17 cellular contexts compared by ENCODE assay signal in the genomic region with DNA sequence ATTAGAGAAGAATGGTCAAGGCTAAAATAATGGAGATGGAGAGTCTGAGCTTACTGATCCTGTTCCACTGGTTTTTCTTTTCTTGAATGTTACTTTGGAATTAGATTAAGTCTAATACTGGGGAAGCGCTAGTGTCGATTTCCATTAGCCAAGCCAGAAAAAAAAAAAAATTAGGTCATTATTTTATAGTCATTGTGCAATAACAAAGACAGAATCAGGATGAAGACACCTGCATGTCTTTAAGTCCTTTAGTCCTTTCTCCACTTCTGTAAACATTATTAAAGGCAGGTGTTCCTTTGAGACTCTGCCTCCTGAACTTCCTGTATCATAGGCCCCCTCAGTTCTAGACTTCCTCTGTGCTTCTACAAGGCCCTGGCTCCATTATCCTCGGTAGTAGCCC. TPM values are rescaled to one million over a fixed set of nuclear protein-coding genes. Genes with fewer than 3 reads are reported as not detected.
DNase-seq lines count a peak whose midpoint lies in the region; ATAC-seq lines count a peak whose summit lies in the region.
"Had no signal": no experiment of that assay in that cellular context is flagged by ENCODE, and none has a peak within 500 bp of the region (broad histone marks: within the 10 kb centered on the region; RNA-seq: fewer than 3 reads in every experiment).

No MANE protein-coding gene starts in this region.

- DNase-seq in NCI-H2029 (lab: John Stamatoyannopoulos, UW) (peak; percentile 5), NCI-H2029 treated with DMSO at 0.1 percent for 48 hours (lab: John Stamatoyannopoulos, UW) (no peak), COR-L47 (lab: John Stamatoyannopoulos, UW) (peak; percentile 49), NCI-H69 (lab: John Stamatoyannopoulos, UW) (peak; percentile 9), left colon (no peak), SW 1271 (lab: John Stamatoyannopoulos, UW) (no peak)
- DNase-seq: activated effector memory CD4-positive, alpha-beta T cell treated with Interleukin-2 at 50 U/mL for 16 hours; amygdala; BE2C; caudate nucleus; HCEC 1CT; MV-4-11; NK-92 treated with Interleukin-12 subunit alpha and Interleukin-12 subunit beta, amount 100 ng/mL, for 24 hours; SK-N-SH; T1000 had no signal

- ATAC-seq in left colon, result peak; percentile 23
- ATAC-seq in GM18868 (IDR thresholded peaks at IDR 0.05; ENCODE audit: unreplicated experiment), result no peak
- ATAC-seq in GM19328 (IDR thresholded peaks at IDR 0.05; ENCODE audit: unreplicated experiment), result no peak

- intact Hi-C loops in left colon (cut with DNase I, micrococcal nuclease), result no loop called here

RNA-seq across cellular contexts. Expression of a gene that starts 42.8 kb away (rescaled TPM):
- 10 to 100 TPM; 40.3 to 52.5 TPM for total RNA-seq in left colon

Comparison
In these comparisons a context has a peak if more than half of its experiments do, and no peak if none do; other contexts are left out.
1. DNase-seq: peak in NCI-H2029 (single experiment), COR-L47 (single experiment) and NCI-H69 (single experiment); none in NCI-H2029 treated with DMSO at 0.1 percent for 48 hours (single experiment), left colon (0 of 2) and SW 1271 (0 of 2).